Comparison of ENCODE assay signal across 1 cellular context in the genomic region with DNA sequence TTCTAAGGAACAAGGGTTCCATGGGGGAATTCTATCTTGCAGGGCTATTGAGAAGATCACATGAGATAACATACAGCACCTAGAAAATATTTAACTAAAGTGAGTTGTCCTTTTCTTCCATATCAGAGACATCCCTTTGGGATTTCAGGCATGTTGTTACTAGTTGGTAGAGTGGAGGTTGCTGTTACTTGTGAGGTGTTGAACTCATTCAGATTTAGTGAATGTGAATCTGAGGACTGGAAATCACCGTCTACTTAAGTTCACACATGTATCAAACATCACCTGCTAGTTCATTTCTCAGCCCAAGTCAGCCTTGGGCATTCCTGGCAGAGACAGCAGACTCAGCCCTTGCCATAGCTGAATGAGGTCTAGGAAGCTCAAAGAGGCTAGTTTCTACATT.
TF ChIP-seq lines count a peak whose summit lies in the region.

No MANE protein-coding gene starts in this region.

TF ChIP-seq in HepG2, 621 proteins besides CTCF, POLR2A, EP300 and RAD21:
- no peak for TF ChIP-seq ATF7 (IDR thresholded peaks at IDR 0.05)
- no peak for TF ChIP-seq ATF7 (CRISPR knock-in tag; IDR thresholded peaks at IDR 0.05)
- TF ChIP-seq MIXL1 (CRISPR knock-in tag; IDR thresholded peaks at IDR 0.05) = no peak
- no peak for TF ChIP-seq SALL1 (CRISPR knock-in tag; IDR thresholded peaks at IDR 0.05)
- TF ChIP-seq, protein P1, sequence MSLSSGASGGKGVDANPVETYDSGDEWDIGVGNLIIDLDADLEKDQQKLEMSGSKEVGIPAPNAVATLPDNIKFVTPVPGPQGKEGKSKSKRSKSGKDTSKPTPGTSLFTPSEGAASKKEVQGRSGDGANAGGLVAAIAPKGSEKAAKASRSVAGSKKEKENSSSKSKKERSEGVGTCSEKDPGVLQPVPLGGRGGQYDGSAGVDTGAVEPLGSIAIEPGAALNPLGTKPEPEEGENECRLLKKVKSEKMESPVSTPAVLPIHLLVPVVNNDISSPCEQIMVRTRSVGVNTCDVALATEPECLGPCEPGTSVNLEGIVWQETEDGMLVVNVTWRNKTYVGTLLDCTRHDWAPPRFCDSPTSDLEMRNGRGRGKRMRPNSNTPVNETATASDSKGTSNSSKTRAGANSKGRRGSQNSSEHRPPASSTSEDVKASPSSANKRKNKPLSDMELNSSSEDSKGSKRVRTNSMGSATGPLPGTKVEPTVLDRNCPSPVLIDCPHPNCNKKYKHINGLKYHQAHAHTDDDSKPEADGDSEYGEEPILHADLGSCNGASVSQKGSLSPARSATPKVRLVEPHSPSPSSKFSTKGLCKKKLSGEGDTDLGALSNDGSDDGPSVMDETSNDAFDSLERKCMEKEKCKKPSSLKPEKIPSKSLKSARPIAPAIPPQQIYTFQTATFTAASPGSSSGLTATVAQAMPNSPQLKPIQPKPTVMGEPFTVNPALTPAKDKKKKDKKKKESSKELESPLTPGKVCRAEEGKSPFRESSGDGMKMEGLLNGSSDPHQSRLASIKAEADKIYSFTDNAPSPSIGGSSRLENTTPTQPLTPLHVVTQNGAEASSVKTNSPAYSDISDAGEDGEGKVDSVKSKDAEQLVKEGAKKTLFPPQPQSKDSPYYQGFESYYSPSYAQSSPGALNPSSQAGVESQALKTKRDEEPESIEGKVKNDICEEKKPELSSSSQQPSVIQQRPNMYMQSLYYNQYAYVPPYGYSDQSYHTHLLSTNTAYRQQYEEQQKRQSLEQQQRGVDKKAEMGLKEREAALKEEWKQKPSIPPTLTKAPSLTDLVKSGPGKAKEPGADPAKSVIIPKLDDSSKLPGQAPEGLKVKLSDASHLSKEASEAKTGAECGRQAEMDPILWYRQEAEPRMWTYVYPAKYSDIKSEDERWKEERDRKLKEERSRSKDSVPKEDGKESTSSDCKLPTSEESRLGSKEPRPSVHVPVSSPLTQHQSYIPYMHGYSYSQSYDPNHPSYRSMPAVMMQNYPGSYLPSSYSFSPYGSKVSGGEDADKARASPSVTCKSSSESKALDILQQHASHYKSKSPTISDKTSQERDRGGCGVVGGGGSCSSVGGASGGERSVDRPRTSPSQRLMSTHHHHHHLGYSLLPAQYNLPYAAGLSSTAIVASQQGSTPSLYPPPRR (CRISPR knock-in tag; IDR thresholded peaks at IDR 0.05; ENCODE audit: borderline replicate concordance) = no peak
- no peak for TF ChIP-seq AGO2 (optimal IDR thresholded peaks at IDR 0.05; ENCODE audit: low read depth, low read length)
- TF ChIP-seq KAT2B (IDR thresholded peaks at IDR 0.05; ENCODE audit: borderline replicate concordance, low read depth, low read length) = no peak
- no peak for TF ChIP-seq NFKBIZ (CRISPR knock-in tag; IDR thresholded peaks at IDR 0.05)
- TF ChIP-seq NR2F2 (IDR thresholded peaks at IDR 0.05; ENCODE audit: borderline replicate concordance, low read depth) = no peak
- TF ChIP-seq ZBTB38 (CRISPR knock-in tag; IDR thresholded peaks at IDR 0.05) = no peak
- TF ChIP-seq ZNF143 (CRISPR knock-in tag; IDR thresholded peaks at IDR 0.05) = no peak
- TF ChIP-seq SP2 (CRISPR knock-in tag; IDR thresholded peaks at IDR 0.05) = no peak
- no peak for TF ChIP-seq PCBP2 (optimal IDR thresholded peaks at IDR 0.05; ENCODE audit: low read depth, low read length, poor library complexity, severe bottlenecking)
- TF ChIP-seq, protein P2, sequence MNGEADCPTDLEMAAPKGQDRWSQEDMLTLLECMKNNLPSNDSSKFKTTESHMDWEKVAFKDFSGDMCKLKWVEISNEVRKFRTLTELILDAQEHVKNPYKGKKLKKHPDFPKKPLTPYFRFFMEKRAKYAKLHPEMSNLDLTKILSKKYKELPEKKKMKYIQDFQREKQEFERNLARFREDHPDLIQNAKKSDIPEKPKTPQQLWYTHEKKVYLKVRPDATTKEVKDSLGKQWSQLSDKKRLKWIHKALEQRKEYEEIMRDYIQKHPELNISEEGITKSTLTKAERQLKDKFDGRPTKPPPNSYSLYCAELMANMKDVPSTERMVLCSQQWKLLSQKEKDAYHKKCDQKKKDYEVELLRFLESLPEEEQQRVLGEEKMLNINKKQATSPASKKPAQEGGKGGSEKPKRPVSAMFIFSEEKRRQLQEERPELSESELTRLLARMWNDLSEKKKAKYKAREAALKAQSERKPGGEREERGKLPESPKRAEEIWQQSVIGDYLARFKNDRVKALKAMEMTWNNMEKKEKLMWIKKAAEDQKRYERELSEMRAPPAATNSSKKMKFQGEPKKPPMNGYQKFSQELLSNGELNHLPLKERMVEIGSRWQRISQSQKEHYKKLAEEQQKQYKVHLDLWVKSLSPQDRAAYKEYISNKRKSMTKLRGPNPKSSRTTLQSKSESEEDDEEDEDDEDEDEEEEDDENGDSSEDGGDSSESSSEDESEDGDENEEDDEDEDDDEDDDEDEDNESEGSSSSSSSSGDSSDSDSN (CRISPR knock-in tag; IDR thresholded peaks at IDR 0.05) = no peak
- TF ChIP-seq ZNF432 (CRISPR knock-in tag; IDR thresholded peaks at IDR 0.05; ENCODE audit: borderline replicate concordance) = no peak
- no peak for TF ChIP-seq ZNF616 (CRISPR knock-in tag; IDR thresholded peaks at IDR 0.05; ENCODE audit: low read depth)
- no peak for TF ChIP-seq SP140L (CRISPR knock-in tag; IDR thresholded peaks at IDR 0.05; ENCODE audit: borderline replicate concordance)
- TF ChIP-seq, protein P3, sequence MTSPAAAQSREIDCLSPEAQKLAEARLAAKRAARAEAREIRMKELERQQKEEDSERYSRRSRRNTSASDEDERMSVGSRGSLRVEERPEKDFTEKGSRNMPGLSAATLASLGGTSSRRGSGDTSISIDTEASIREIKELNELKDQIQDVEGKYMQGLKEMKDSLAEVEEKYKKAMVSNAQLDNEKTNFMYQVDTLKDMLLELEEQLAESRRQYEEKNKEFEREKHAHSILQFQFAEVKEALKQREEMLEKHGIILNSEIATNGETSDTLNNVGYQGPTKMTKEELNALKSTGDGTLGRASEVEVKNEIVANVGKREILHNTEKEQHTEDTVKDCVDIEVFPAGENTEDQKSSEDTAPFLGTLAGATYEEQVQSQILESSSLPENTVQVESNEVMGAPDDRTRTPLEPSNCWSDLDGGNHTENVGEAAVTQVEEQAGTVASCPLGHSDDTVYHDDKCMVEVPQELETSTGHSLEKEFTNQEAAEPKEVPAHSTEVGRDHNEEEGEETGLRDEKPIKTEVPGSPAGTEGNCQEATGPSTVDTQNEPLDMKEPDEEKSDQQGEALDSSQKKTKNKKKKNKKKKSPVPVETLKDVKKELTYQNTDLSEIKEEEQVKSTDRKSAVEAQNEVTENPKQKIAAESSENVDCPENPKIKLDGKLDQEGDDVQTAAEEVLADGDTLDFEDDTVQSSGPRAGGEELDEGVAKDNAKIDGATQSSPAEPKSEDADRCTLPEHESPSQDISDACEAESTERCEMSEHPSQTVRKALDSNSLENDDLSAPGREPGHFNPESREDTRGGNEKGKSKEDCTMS (CRISPR knock-in tag; conservative IDR thresholded peaks at IDR 0.05) = no peak
- TF ChIP-seq, protein P4, sequence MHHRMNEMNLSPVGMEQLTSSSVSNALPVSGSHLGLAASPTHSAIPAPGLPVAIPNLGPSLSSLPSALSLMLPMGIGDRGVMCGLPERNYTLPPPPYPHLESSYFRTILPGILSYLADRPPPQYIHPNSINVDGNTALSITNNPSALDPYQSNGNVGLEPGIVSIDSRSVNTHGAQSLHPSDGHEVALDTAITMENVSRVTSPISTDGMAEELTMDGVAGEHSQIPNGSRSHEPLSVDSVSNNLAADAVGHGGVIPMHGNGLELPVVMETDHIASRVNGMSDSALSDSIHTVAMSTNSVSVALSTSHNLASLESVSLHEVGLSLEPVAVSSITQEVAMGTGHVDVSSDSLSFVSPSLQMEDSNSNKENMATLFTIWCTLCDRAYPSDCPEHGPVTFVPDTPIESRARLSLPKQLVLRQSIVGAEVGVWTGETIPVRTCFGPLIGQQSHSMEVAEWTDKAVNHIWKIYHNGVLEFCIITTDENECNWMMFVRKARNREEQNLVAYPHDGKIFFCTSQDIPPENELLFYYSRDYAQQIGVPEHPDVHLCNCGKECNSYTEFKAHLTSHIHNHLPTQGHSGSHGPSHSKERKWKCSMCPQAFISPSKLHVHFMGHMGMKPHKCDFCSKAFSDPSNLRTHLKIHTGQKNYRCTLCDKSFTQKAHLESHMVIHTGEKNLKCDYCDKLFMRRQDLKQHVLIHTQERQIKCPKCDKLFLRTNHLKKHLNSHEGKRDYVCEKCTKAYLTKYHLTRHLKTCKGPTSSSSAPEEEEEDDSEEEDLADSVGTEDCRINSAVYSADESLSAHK (CRISPR knock-in tag; IDR thresholded peaks at IDR 0.05; ENCODE audit: borderline replicate concordance) = no peak
